In the genomic region with DNA sequence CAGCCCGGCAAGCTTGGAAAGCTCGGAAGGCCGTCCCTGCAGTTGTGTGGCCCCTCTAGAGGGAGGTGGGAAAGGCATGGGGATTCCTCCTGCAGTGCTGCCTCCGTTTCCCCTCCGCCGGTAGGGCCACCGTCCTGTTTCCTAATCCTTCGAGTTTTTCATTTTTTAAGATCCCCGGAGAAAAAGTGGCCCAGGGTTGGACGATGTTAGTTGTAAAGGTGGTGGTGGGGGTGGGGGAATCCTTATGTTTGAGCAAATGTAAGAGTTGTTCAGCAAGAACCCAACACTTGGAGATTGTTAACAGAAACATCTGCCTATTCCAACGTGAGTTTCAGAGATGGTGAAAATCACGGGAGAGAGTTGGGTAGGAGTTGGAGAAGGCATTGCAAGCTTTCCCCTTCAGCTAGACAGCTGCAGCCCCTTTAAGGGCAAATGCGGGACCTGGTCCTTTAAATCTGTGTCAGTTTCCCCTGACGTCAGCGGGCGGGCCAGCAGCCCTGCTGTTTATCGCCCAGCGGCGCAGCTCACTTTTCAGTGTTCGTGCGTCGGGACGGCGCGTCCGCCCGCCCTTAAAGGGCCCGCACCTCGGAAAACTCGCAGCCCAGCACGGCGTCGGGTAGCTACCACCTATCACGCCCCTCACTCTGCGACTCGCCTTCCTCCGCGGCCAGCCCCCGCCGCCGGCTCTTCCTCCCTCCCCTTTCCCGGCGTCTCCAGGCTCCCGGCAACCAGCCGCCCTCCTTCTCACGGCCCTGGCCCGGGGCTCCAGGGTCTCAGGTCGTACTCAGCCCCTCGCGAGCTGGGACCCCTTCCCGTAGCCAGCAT, we compare ENCODE assay signal across 1 cellular context.
TF ChIP-seq lines count a peak whose summit lies in the region.

TSS of gene SIDT2 (plus strand) at position 534 of the 825 bp plus-strand sequence. CDS start 521 bp downstream, outside the sequence.

TF ChIP-seq in HepG2, 621 proteins besides CTCF, POLR2A, EP300 and RAD21 (continued from another document):
- no peak for TF ChIP-seq TEF (CRISPR knock-in tag; IDR thresholded peaks at IDR 0.05)
